Comparison of ENCODE assay signal across 1 cellular context in genomic region chr5:156927545-156927944, GRCh38.
TF ChIP-seq lines count a peak whose summit lies in the region.

No MANE protein-coding gene starts in this region.

TF ChIP-seq in GM12878, 131 proteins besides CTCF, POLR2A, EP300 and RAD21 (continued from another document):
- TF ChIP-seq E2F8 (IDR thresholded peaks at IDR 0.05; ENCODE audit: low read depth, partially characterized antibody) (no peak), SMC3 (IDR thresholded peaks at IDR 0.05; ENCODE audit: borderline replicate concordance, low read length) (no peak), ZSCAN29 (IDR thresholded peaks at IDR 0.05) (no peak), EZH2 (IDR thresholded peaks at IDR 0.05; ENCODE audit: borderline replicate concordance, control insufficient read depth, low read depth, low read length) (no peak), IKZF1 (conservative IDR thresholded peaks at IDR 0.05) (no peak), ZNF384 (IDR thresholded peaks at IDR 0.05; ENCODE audit: borderline replicate concordance, low read depth, low read length) (no peak), ESRRA (IDR thresholded peaks at IDR 0.05; ENCODE audit: low read length) (no peak), CEBPZ (IDR thresholded peaks at IDR 0.05; ENCODE audit: low read depth, low read length) (no peak), POLR2AphosphoS5 (IDR thresholded peaks at IDR 0.05; ENCODE audit: low read length) (no peak), BCL3 (IDR thresholded peaks at IDR 0.05; ENCODE audit: borderline replicate concordance, insufficient read depth, low read depth, low read length, poor library complexity, severe bottlenecking) (no peak), RB1 (IDR thresholded peaks at IDR 0.05; ENCODE audit: borderline replicate concordance) (no peak), SUZ12 (IDR thresholded peaks at IDR 0.05; ENCODE audit: unreplicated experiment) (no peak), PAX8 (IDR thresholded peaks at IDR 0.05) (no peak), MLLT1 (IDR thresholded peaks at IDR 0.05) (no peak), ATF7 (IDR thresholded peaks at IDR 0.05; ENCODE audit: low read depth) (no peak), BRCA1 (IDR thresholded peaks at IDR 0.05; ENCODE audit: low read depth, low read length) (no peak)
- TF ChIP-seq, protein P1, sequence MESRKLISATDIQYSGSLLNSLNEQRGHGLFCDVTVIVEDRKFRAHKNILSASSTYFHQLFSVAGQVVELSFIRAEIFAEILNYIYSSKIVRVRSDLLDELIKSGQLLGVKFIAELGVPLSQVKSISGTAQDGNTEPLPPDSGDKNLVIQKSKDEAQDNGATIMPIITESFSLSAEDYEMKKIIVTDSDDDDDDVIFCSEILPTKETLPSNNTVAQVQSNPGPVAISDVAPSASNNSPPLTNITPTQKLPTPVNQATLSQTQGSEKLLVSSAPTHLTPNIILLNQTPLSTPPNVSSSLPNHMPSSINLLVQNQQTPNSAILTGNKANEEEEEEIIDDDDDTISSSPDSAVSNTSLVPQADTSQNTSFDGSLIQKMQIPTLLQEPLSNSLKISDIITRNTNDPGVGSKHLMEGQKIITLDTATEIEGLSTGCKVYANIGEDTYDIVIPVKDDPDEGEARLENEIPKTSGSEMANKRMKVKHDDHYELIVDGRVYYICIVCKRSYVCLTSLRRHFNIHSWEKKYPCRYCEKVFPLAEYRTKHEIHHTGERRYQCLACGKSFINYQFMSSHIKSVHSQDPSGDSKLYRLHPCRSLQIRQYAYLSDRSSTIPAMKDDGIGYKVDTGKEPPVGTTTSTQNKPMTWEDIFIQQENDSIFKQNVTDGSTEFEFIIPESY (IDR thresholded peaks at IDR 0.05): no peak
